In the genomic region with DNA sequence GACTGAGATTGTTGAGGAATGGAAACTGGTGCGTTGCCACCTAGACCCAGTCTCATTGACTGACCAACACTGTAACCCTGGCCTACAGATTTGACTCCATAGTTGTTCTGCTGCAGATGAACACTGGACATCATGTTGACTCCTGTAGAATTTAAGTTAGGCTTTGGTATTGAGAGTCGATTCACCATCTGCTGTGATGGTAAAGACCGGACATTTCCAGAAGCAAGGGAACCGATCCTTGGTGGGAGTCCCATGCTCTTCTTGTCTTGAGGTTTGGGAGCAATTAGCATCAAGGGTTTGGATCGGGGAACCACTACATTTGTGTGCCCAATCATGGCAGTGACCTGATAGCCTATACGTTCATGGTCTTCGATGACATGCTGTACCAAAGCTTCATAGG, we compare ENCODE assay signal across 16 cellular contexts.
"Had no signal": no experiment of that assay in that cellular context is flagged by ENCODE, and none has a peak within 500 bp of the region (broad histone marks: within the 10 kb centered on the region; RNA-seq: fewer than 3 reads in every experiment).

No MANE protein-coding gene starts in this region.

- ATAC-seq: gastroesophageal sphincter, heart right ventricle, left cardiac atrium, upper lobe of right lung had no signal

- H3K27me3 Mint-ChIP-seq: progenitor cell of endocrine pancreas had no signal

- DNase-seq: activated CD4-positive, alpha-beta T cell treated with anti-CD3 and anti-CD28 coated beads, Interleukin-2, amount 50 U/mL, for 1 hour; activated naive CD4-positive, alpha-beta T cell treated with Interleukin-2 at 50 U/mL for 16 hours; heart right ventricle; left cardiac atrium; midbrain; stimulated activated CD4-positive, alpha-beta T cell treated with anti-CD3 and anti-CD28 coated beads, Interleukin-15, amount 100 ng/mL, for 24 hours; stimulated activated CD4-positive, alpha-beta T cell treated with anti-CD3 and anti-CD28 coated beads, Interleukin-4, amount 100 ng/mL, for 1 hour; stomach; testis; upper lobe of right lung had no signal

- H3K27ac ChIP-seq: gastroesophageal sphincter, heart right ventricle, right atrium auricular region, skin epidermis, stomach, testis, upper lobe of right lung had no signal

- H3K27me3 ChIP-seq: gastroesophageal sphincter, heart right ventricle, right atrium auricular region, stomach, testis, upper lobe of right lung had no signal

- H3K4me1 ChIP-seq: gastroesophageal sphincter, right atrium auricular region, testis, upper lobe of right lung had no signal

- H3K9me3 Mint-ChIP-seq: T-helper 2 cell treated with Interferon-gamma antibody and Interleukin-4, amounts not matched to agents 5 μg/mL and 100 μg/mL, for 36 hours had no signal

- H3K9me3 ChIP-seq: gastroesophageal sphincter, heart right ventricle, right atrium auricular region, stomach, testis, upper lobe of right lung had no signal

- H3K27ac Mint-ChIP-seq: T-helper 2 cell treated with Interferon-gamma antibody and Interleukin-4, amounts not matched to agents 5 μg/mL and 100 μg/mL, for 36 hours had no signal

- H3K4me3 ChIP-seq: gastroesophageal sphincter, heart right ventricle, lung, right atrium auricular region, skin epidermis, stomach, testis, upper lobe of right lung had no signal

- H3K4me3 Mint-ChIP-seq: T-helper 2 cell treated with Interferon-gamma antibody and Interleukin-4, amounts not matched to agents 5 μg/mL and 100 μg/mL, for 36 hours had no signal
